In genomic region chr13:42355118-42355840, GRCh38 we compare ENCODE assay signal across 9 cellular contexts.
A peak's percentile ranks its signal among the peaks of the same experiment; 100 is the strongest.
DNase-seq lines count a peak whose midpoint lies in the region; ATAC-seq and TF ChIP-seq lines count a peak whose summit lies in the region.
"Had no signal": no experiment of that assay in that cellular context is flagged by ENCODE, and none has a peak within 500 bp of the region (broad histone marks: within the 10 kb centered on the region; RNA-seq: fewer than 3 reads in every experiment).

No MANE protein-coding gene starts in this region.

- H3K4me1 ChIP-seq in aorta (ENCODE audit: control insufficient read depth in 1 of 2, insufficient read depth in 2 of 2, low read length in 2 of 2) = no peaks in the 10 kb centered on the region

- peak overlapping the region; percentile 100 for H3K27ac Mint-ChIP-seq in activated naive CD8-positive, alpha-beta T cell treated with anti-CD3 and anti-CD28 coated beads, Interleukin-2, amount 50 U/mL, for 24 hours

- ATAC-seq in activated naive CD8-positive, alpha-beta T cell treated with anti-CD3 and anti-CD28 coated beads, Interleukin-2, amount 50 U/mL, for 24 hours = peak; percentile 60
- ATAC-seq in aorta (ENCODE audit: low FRiP score) (no peak), HG02870 (IDR thresholded peaks at IDR 0.05; ENCODE audit: unreplicated experiment) (no peak)

- DNase-seq in GM20000 (ENCODE audit: low spot score) (peak; percentile 47), mucosa of gallbladder (ENCODE audit: low spot score) (no peak), aorta (no peak), AG08396 (ENCODE audit: low spot score) (no peak)
- peak; percentile 59 to 71 for DNase-seq in activated CD4-positive, alpha-beta T cell treated with anti-CD3 and anti-CD28 coated beads, Interleukin-2, amount 50 U/mL, for 48 hours
- peak; percentile 57 for DNase-seq in activated naive CD8-positive, alpha-beta T cell treated with anti-CD3 and anti-CD28 coated beads, Interleukin-2, amount 50 U/mL, for 24 hours
- DNase-seq in stimulated activated CD4-positive, alpha-beta T cell treated with anti-CD3 and anti-CD28 coated beads, TNF-alpha, amount 100 ng/mL, for 24 hours (ENCODE audit: low read depth in 3 of 3) = peak; percentile 45 to 57 (median 46)
- DNase-seq: NCI-H526 had no signal

- peak overlapping the region; percentile 82 for H3K4me3 Mint-ChIP-seq in activated naive CD8-positive, alpha-beta T cell treated with anti-CD3 and anti-CD28 coated beads, Interleukin-2, amount 50 U/mL, for 24 hours

- H3K27me3 ChIP-seq in aorta (ENCODE audit: control insufficient read depth in 1 of 2, insufficient read depth in 2 of 2, low read length in 1 of 2) = no peaks in the 10 kb centered on the region

- intact Hi-C loops in aorta (cut with DNase I) = no loop called here

- H3K4me3 ChIP-seq in aorta (ENCODE audit: low read length in 2 of 2) = no peak overlapping the region

- no peaks in the 10 kb centered on the region for H3K27me3 Mint-ChIP-seq in activated naive CD8-positive, alpha-beta T cell treated with anti-CD3 and anti-CD28 coated beads, Interleukin-2, amount 50 U/mL, for 24 hours

- peaks cover 11% of the 10 kb centered on the region for H3K9me3 Mint-ChIP-seq in activated naive CD8-positive, alpha-beta T cell treated with anti-CD3 and anti-CD28 coated beads, Interleukin-2, amount 50 U/mL, for 24 hours

- 94 to 95% methylated on average over 7 of the region's 7 CpGs for WGBS in aorta, 2 donors

- H3K27ac ChIP-seq in aorta (ENCODE audit: low read depth in 1 of 2, low read length in 2 of 2) = no peak overlapping the region

- H3K36me3 Mint-ChIP-seq in activated naive CD8-positive, alpha-beta T cell treated with anti-CD3 and anti-CD28 coated beads, Interleukin-2, amount 50 U/mL, for 24 hours (ENCODE audit: low read depth) = peaks cover 18% of the 10 kb centered on the region

- no peak for TF ChIP-seq CTCF in GM20000 (IDR thresholded peaks at IDR 0.05; ENCODE audit: extremely low read depth, missing control alignments)

- no peaks in the 10 kb centered on the region for H3K36me3 ChIP-seq in aorta (ENCODE audit: control insufficient read depth in 1 of 2, insufficient read depth in 2 of 2, low read length in 1 of 2)

- no peaks in the 10 kb centered on the region for H3K9me3 ChIP-seq in aorta (ENCODE audit: control insufficient read depth, low read length)

- H3K4me1 Mint-ChIP-seq in activated naive CD8-positive, alpha-beta T cell treated with anti-CD3 and anti-CD28 coated beads, Interleukin-2, amount 50 U/mL, for 24 hours = peaks cover 78% of the 10 kb centered on the region

Comparison
In these comparisons a context has a peak if more than half of its experiments do, and no peak if none do; other contexts are left out.
1. DNase-seq: peak in GM20000 (single experiment), activated CD4-positive, alpha-beta T cell treated with anti-CD3 and anti-CD28 coated beads, Interleukin-2, amount 50 U/mL, for 48 hours (2 of 2), activated naive CD8-positive, alpha-beta T cell treated with anti-CD3 and anti-CD28 coated beads, Interleukin-2, amount 50 U/mL, for 24 hours (single experiment) and stimulated activated CD4-positive, alpha-beta T cell treated with anti-CD3 and anti-CD28 coated beads, TNF-alpha, amount 100 ng/mL, for 24 hours (3 of 3); none in mucosa of gallbladder (single experiment), aorta (0 of 2) and AG08396 (single experiment).